In genomic region chr9:137253717-137254623, GRCh38 we compare ENCODE assay signal across 9 cellular contexts. TPM values are rescaled to one million over a fixed set of nuclear protein-coding genes. Genes with fewer than 3 reads are reported as not detected.
DNase-seq lines count a peak whose midpoint lies in the region; ATAC-seq, FAIRE-seq and TF ChIP-seq lines count a peak whose summit lies in the region.
"Had no signal": no experiment of that assay in that cellular context is flagged by ENCODE, and none has a peak within 500 bp of the region (broad histone marks: within the 10 kb centered on the region; RNA-seq: fewer than 3 reads in every experiment).

No MANE protein-coding gene starts in this region.

- peak overlapping the region; percentile 88 for H3K9ac ChIP-seq in astrocyte (ENCODE audit: low read length)

- peak overlapping the region; percentile 90 for H2AFZ ChIP-seq in astrocyte (ENCODE audit: low read depth, low read length)

- H3K4me3 ChIP-seq in astrocyte (ENCODE audit: insufficient read depth, low read depth, low read length), result peak overlapping the region; percentile 97
- peak overlapping the region; percentile 83 for H3K4me3 ChIP-seq in lower leg skin (ENCODE audit: low read depth, poor library complexity, severe bottlenecking)

- H3K27ac ChIP-seq in astrocyte (ENCODE audit: low read depth, low read length), result no peak overlapping the region

- peak overlapping the region; percentile 67 for H3K27ac Mint-ChIP-seq in astrocyte (ENCODE audit: unreplicated experiment)
- H3K27ac Mint-ChIP-seq in type B pancreatic cell, result peak overlapping the region; percentile 89

- no peak for DNase-seq in activated T-cell treated with anti-CD3 and anti-CD28 coated beads, Interleukin-2, amount 50 U/mL, for 4 hours
- DNase-seq in activated T-cell treated with anti-CD3 and anti-CD28 coated beads, Interleukin-2, amount 50 U/mL, for 48 hours, result no peak
- DNase-seq in astrocyte (ENCODE audit: low read depth) (no peak), lower leg skin (ENCODE audit: low spot score in 2 of 2) (no peak), type B pancreatic cell (ENCODE audit: extremely low spot score, unreplicated experiment) (no peak), hippocampal formation (lab: John Stamatoyannopoulos, UW) (no peak), superior temporal gyrus (ENCODE audit: extremely low spot score) (no peak)

- peaks cover 22% of the 10 kb centered on the region for H3K4me1 ChIP-seq in astrocyte (ENCODE audit: insufficient read depth, low read length)

- H3K4me2 ChIP-seq in astrocyte (ENCODE audit: low read length), result peak overlapping the region; percentile 99

- H4K20me1 ChIP-seq in astrocyte (ENCODE audit: insufficient read depth, low read length), result peaks cover 18% of the 10 kb centered on the region

- no peaks in the 10 kb centered on the region for H3K9me3 ChIP-seq in astrocyte (ENCODE audit: insufficient read depth, low read depth, low read length)

- FAIRE-seq in astrocyte (lab: Jason Lieb, UNC), result no peak

- H3K36me3 ChIP-seq in astrocyte (ENCODE audit: insufficient read depth, low read length), result peaks cover 1% of the 10 kb centered on the region

- H3K79me2 ChIP-seq in astrocyte (ENCODE audit: insufficient read depth, low read length), result peaks cover 33% of the 10 kb centered on the region

- H3K36me3 Mint-ChIP-seq in activated T-cell treated with anti-CD3 and anti-CD28 coated beads, Interleukin-2, amount 50 U/mL, for 4 hours (ENCODE audit: insufficient read depth), result no peaks in the 10 kb centered on the region
- H3K36me3 Mint-ChIP-seq in astrocyte (ENCODE audit: low read depth, unreplicated experiment) (no peaks in the 10 kb centered on the region), type B pancreatic cell (no peaks in the 10 kb centered on the region)

- TF ChIP-seq CTCF in astrocyte (IDR thresholded peaks at IDR 0.05; ENCODE audit: insufficient read depth, low read depth, low read length) (no peak), lower leg skin (IDR thresholded peaks at IDR 0.05) (no peak), type B pancreatic cell (conservative IDR thresholded peaks at IDR 0.05) (no peak)

- H3K27me3 ChIP-seq in astrocyte (ENCODE audit: insufficient read depth, low read length), result no peaks in the 10 kb centered on the region

- 61 to 62% methylated on average over 16 to 17 of the region's 21 CpGs for WGBS in lower leg skin, 2 donors

- H3K27me3 Mint-ChIP-seq in activated T-cell treated with anti-CD3 and anti-CD28 coated beads, Interleukin-2, amount 50 U/mL, for 4 hours (ENCODE audit: low read depth), result no peaks in the 10 kb centered on the region
- H3K27me3 Mint-ChIP-seq in astrocyte (ENCODE audit: low read depth, unreplicated experiment), result peaks cover 6% of the 10 kb centered on the region
- no peaks in the 10 kb centered on the region for H3K27me3 Mint-ChIP-seq in type B pancreatic cell

- intact Hi-C loops in lower leg skin (cut with DNase I; ENCODE audit: low total_unique reads), result no loop called here

- TF ChIP-seq POLR2A in lower leg skin (IDR thresholded peaks at IDR 0.05), result no peak

- peaks cover 12% of the 10 kb centered on the region for H3K4me1 Mint-ChIP-seq in activated T-cell treated with anti-CD3 and anti-CD28 coated beads, Interleukin-2, amount 50 U/mL, for 4 hours (ENCODE audit: low read depth)
- H3K4me1 Mint-ChIP-seq in astrocyte (ENCODE audit: low read depth, unreplicated experiment) (peaks cover 4% of the 10 kb centered on the region), type B pancreatic cell (ENCODE audit: unreplicated experiment) (peaks cover 4% of the 10 kb centered on the region)

- no peak for ATAC-seq in activated T-cell treated with anti-CD3 and anti-CD28 coated beads, Interleukin-2, amount 50 U/mL, for 4 hours
- ATAC-seq in GM19455 (IDR thresholded peaks at IDR 0.05; ENCODE audit: unreplicated experiment), result no peak

- peak overlapping the region; percentile 84 for H3K4me3 Mint-ChIP-seq in activated T-cell treated with anti-CD3 and anti-CD28 coated beads, Interleukin-2, amount 50 U/mL, for 4 hours
- H3K4me3 Mint-ChIP-seq in astrocyte (ENCODE audit: unreplicated experiment) (peak overlapping the region; percentile 90), type B pancreatic cell (peak overlapping the region; percentile 91)

- no peaks in the 10 kb centered on the region for H3K9me3 Mint-ChIP-seq in activated T-cell treated with anti-CD3 and anti-CD28 coated beads, Interleukin-2, amount 50 U/mL, for 4 hours
- H3K9me3 Mint-ChIP-seq in astrocyte (ENCODE audit: unreplicated experiment) (no peaks in the 10 kb centered on the region), type B pancreatic cell (no peaks in the 10 kb centered on the region)

RNA-seq across cellular contexts. Expression of gene NELFB, which starts 1.2 kb away (rescaled TPM):
- 10 to 100 TPM; 72.0 to 81.1 (median 73.5) TPM for total RNA-seq in activated T-cell treated with anti-CD3 and anti-CD28 coated beads, Interleukin-2, amount 50 U/mL, for 4 hours
- total RNA-seq in astrocyte, result 45.8 and 48.9 TPM in 2 replicates
- 10 to 100 TPM; 40.7 to 52.7 (median 49.9) TPM for total RNA-seq in lower leg skin
- 52.4 and 61.9 TPM in 2 replicates for total RNA-seq in type B pancreatic cell (ENCODE audit: low replicate concordance)

RNA-seq across cellular contexts. Expression of gene STPG3, which starts 2.9 kb away (rescaled TPM):
- total RNA-seq in activated T-cell treated with anti-CD3 and anti-CD28 coated beads, Interleukin-2, amount 50 U/mL, for 4 hours, result not detected
- not detected in 2 replicates for total RNA-seq in astrocyte
- total RNA-seq in lower leg skin, result not detected
- total RNA-seq in type B pancreatic cell (ENCODE audit: low replicate concordance), result 0.31 TPM in 1 of 2 replicates, not detected in the other
- total RNA-seq: activated CD8-positive, alpha-beta memory T cell treated with anti-CD3 and anti-CD28 coated beads for 36 hours had no signal

RNA-seq across cellular contexts. Expression of gene TUBB4B, which starts 12.9 kb away (rescaled TPM):
- total RNA-seq in activated T-cell treated with anti-CD3 and anti-CD28 coated beads, Interleukin-2, amount 50 U/mL, for 4 hours, result 100 to 1,000 TPM; 345 to 383 (median 380) TPM
- total RNA-seq in astrocyte (188 and 218 TPM in 2 replicates), lower leg skin (100 to 1,000 TPM; 317 to 604 (median 408) TPM), type B pancreatic cell (ENCODE audit: low replicate concordance) (326 and 349 TPM in 2 replicates)

RNA-seq across cellular contexts. Expression of gene SLC34A3, which starts 23.3 kb away (rescaled TPM):
- not detected for total RNA-seq in activated T-cell treated with anti-CD3 and anti-CD28 coated beads, Interleukin-2, amount 50 U/mL, for 4 hours
- total RNA-seq in astrocyte (0.09 TPM in 1 of 2 replicates, not detected in the other), lower leg skin (1 to 10 TPM in 1 of 4 donors, not detected in 3; 1.6 TPM), type B pancreatic cell (ENCODE audit: low replicate concordance) (0.41 and 0.81 TPM in 2 replicates)
- total RNA-seq: activated CD8-positive, alpha-beta memory T cell treated with anti-CD3 and anti-CD28 coated beads for 36 hours had no signal

RNA-seq across cellular contexts. Expression of gene TOR4A, which starts 23.6 kb away (rescaled TPM):
- total RNA-seq in activated T-cell treated with anti-CD3 and anti-CD28 coated beads, Interleukin-2, amount 50 U/mL, for 4 hours, result 1 to 10 TPM; 3.2 to 4.0 (median 3.6) TPM
- 10.8 and 11.8 TPM in 2 replicates for total RNA-seq in astrocyte
- 1 to 10 TPM; 4.9 to 7.4 (median 5.6) TPM for total RNA-seq in lower leg skin
- total RNA-seq in type B pancreatic cell (ENCODE audit: low replicate concordance), result 2.7 and 4.5 TPM in 2 replicates
